ENCODE assay signal across 16 cellular contexts in the genomic region with DNA sequence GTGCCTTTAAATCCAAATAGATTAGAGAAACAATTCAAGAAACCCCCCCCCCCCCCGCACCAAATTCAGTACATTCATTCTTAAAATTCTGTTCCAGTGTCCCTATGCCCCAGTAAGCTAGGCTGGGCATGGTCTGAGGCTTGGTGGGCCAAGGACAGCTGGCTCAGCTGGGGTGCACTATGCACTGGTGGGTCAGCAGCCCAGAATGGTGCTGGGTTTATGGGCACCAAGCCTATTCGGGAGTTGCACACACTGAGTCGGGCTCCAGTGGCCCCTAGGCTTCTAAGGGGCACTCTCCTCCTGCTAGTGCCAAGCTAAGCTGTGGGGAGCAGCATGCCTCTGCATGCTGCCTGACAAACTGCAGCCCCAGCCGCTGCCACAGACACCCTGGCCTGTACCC. TPM values are rescaled to one million over a fixed set of nuclear protein-coding genes. Genes with fewer than 3 reads are reported as not detected.
A peak's percentile ranks its signal among the peaks of the same experiment; 100 is the strongest.
DNase-seq lines count a peak whose midpoint lies in the region; ATAC-seq lines count a peak whose summit lies in the region.
"Had no signal": no experiment of that assay in that cellular context is flagged by ENCODE, and none has a peak within 500 bp of the region (broad histone marks: within the 10 kb centered on the region; RNA-seq: fewer than 3 reads in every experiment).

No MANE protein-coding gene starts in this region.

- H4K91ac ChIP-seq in neuronal stem cell (ENCODE audit: low read depth, low read length, poor library complexity): no peak overlapping the region

- H3K27ac ChIP-seq in BLaER1: no peak overlapping the region
- H3K27ac ChIP-seq in neuronal stem cell (replicated peaks; ENCODE audit: low read length): no peak overlapping the region
- H3K27ac ChIP-seq: 22Rv1; BLaER1 treated with 17β-estradiol and CSF1 and Interleukin-3, amounts not matched to agents 10 nM and 100 nM had no signal

- H3K18ac ChIP-seq in neuronal stem cell (ENCODE audit: low read length): peak overlapping the region; percentile 59

- H3K4me1 ChIP-seq in BLaER1 (peaks cover 13% of the 10 kb centered on the region), neuronal stem cell (ENCODE audit: control insufficient read depth in 2 of 2, insufficient read depth in 1 of 2, low read depth in 1 of 2, low read length in 2 of 2) (no peaks in the 10 kb centered on the region)

- H2AK5ac ChIP-seq in neuronal stem cell (ENCODE audit: low read depth, low read length): no peak overlapping the region

- no peaks in the 10 kb centered on the region for H3K79me1 ChIP-seq in neuronal stem cell (ENCODE audit: low read depth, low read length)

- H3K4me3 ChIP-seq in BLaER1 (no peak overlapping the region), neuronal stem cell (ENCODE audit: low read length in 2 of 2) (peak overlapping the region in 1 of 2 donors; percentile 12)
- H3K4me3 ChIP-seq: BLaER1 treated with 17β-estradiol and CSF1 and Interleukin-3, amounts not matched to agents 10 nM and 100 nM had no signal

- H2BK120ac ChIP-seq in neuronal stem cell (ENCODE audit: low read depth, low read length): no peak overlapping the region

- H3K4me2 ChIP-seq in BLaER1: peak overlapping the region; percentile 57
- no peak overlapping the region for H3K4me2 ChIP-seq in neuronal stem cell (ENCODE audit: insufficient read depth, low read length, poor library complexity, severe bottlenecking)

- no peak for DNase-seq in neuronal stem cell (ENCODE audit: low spot score)
- no peak for DNase-seq in medulla oblongata (ENCODE audit: extremely low spot score)
- DNase-seq: CD4-positive, alpha-beta T cell; CD8-positive, alpha-beta memory T cell; DMS53; DMS79 treated with DMSO at 0.1 percent for 48 hours; GF-D8; GOT3; H7; HCEC 1CT had no signal

- no peak overlapping the region for H3K4ac ChIP-seq in neuronal stem cell (ENCODE audit: low read length)

- no peak overlapping the region for H2AFZ ChIP-seq in neuronal stem cell (ENCODE audit: low read length)

- no peak overlapping the region for H3K9ac ChIP-seq in BLaER1
- H3K9ac ChIP-seq in neuronal stem cell (ENCODE audit: low read depth, low read length, poor library complexity): no peak overlapping the region
- H3K9ac ChIP-seq: BLaER1 treated with 17β-estradiol and CSF1 and Interleukin-3, amounts not matched to agents 10 nM and 100 nM had no signal

- H2BK12ac ChIP-seq in neuronal stem cell (ENCODE audit: low read length): no peak overlapping the region

- no peak overlapping the region for H2BK5ac ChIP-seq in neuronal stem cell (ENCODE audit: low read length)

- no peaks in the 10 kb centered on the region for H3K27me3 ChIP-seq in BLaER1
- H3K27me3 ChIP-seq in neuronal stem cell (ENCODE audit: control insufficient read depth in 3 of 3, insufficient read depth in 3 of 3, low read depth in 1 of 3, low read length in 3 of 3): peaks cover 0 to 7% (median 0%) of the 10 kb centered on the region in 3 experiments
- H3K27me3 ChIP-seq: BLaER1 treated with 17β-estradiol and CSF1 and Interleukin-3, amounts not matched to agents 10 nM and 100 nM had no signal

- H4K8ac ChIP-seq in neuronal stem cell (ENCODE audit: low read depth, low read length): no peak overlapping the region

- H3K36me3 ChIP-seq in BLaER1 (no peaks in the 10 kb centered on the region), neuronal stem cell (replicated peaks in 1 of 2; ENCODE audit: control insufficient read depth in 2 of 2, insufficient read depth in 2 of 2, low read length in 2 of 2) (no peaks in the 10 kb centered on the region)
- H3K36me3 ChIP-seq: BLaER1 treated with 17β-estradiol and CSF1 and Interleukin-3, amounts not matched to agents 10 nM and 100 nM had no signal

- WGBS in neuronal stem cell (ENCODE audit: extremely low coverage in 2 of 2, insufficient read length in 2 of 2, insufficient replicate concordance in 1 of 2), 2 donors: no CpG with 5 or more reads among the region's 4 CpGs

- H2BK15ac ChIP-seq in neuronal stem cell (ENCODE audit: low read length): no peak overlapping the region

- no peaks in the 10 kb centered on the region for H4K20me1 ChIP-seq in BLaER1
- H4K20me1 ChIP-seq: BLaER1 treated with 17β-estradiol and CSF1 and Interleukin-3, amounts not matched to agents 10 nM and 100 nM had no signal

- no peak overlapping the region for H3K23ac ChIP-seq in neuronal stem cell (ENCODE audit: low read depth, low read length, poor library complexity)

- no peaks in the 10 kb centered on the region for H3K9me3 ChIP-seq in BLaER1
- H3K9me3 ChIP-seq in neuronal stem cell (replicated peaks in 1 of 2; ENCODE audit: control insufficient read depth in 2 of 2, insufficient read depth in 1 of 2, low read depth in 1 of 2, low read length in 2 of 2): no peaks in the 10 kb centered on the region

- ATAC-seq in esophagus mucosa: peak; percentile 28
- ATAC-seq in HG03159 (IDR thresholded peaks at IDR 0.05; ENCODE audit: unreplicated experiment): no peak
- no peak for ATAC-seq in HG02642 (IDR thresholded peaks at IDR 0.05; ENCODE audit: poor library complexity, unreplicated experiment)

- H3K14ac ChIP-seq in neuronal stem cell (ENCODE audit: low read length): no peak overlapping the region

RNA-seq across cellular contexts. Expression of gene HLA-B, which starts 20.1 kb away (rescaled TPM):
- total RNA-seq in esophagus mucosa: 105 TPM
- 40.0 TPM for polyA plus RNA-seq in neuronal stem cell (2013, experiment 1 of 2)
- 38.4 TPM for polyA plus RNA-seq in neuronal stem cell (2013, experiment 2 of 2)

RNA-seq across cellular contexts. Expression of gene MICA, which starts 26.4 kb away (rescaled TPM):
- total RNA-seq in esophagus mucosa: 11.0 TPM
- polyA plus RNA-seq in neuronal stem cell (2013, experiment 1 of 2): 16.9 TPM
- 17.1 TPM for polyA plus RNA-seq in neuronal stem cell (2013, experiment 2 of 2)
